In genomic region chr12:6723607-6724408, GRCh38 we compare ENCODE assay signal across 1 cellular context.
TF ChIP-seq lines count a peak whose summit lies in the region.

A gene with protein sequence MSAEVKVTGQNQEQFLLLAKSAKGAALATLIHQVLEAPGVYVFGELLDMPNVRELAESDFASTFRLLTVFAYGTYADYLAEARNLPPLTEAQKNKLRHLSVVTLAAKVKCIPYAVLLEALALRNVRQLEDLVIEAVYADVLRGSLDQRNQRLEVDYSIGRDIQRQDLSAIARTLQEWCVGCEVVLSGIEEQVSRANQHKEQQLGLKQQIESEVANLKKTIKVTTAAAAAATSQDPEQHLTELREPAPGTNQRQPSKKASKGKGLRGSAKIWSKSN (plus strand): TSS chr12:6724046. CDS start chr12:6724657, 611 bp downstream.

TF ChIP-seq in HepG2, 621 proteins besides CTCF, POLR2A, EP300 and RAD21 (continued from another document and continues in another):
- TF ChIP-seq, protein P1, sequence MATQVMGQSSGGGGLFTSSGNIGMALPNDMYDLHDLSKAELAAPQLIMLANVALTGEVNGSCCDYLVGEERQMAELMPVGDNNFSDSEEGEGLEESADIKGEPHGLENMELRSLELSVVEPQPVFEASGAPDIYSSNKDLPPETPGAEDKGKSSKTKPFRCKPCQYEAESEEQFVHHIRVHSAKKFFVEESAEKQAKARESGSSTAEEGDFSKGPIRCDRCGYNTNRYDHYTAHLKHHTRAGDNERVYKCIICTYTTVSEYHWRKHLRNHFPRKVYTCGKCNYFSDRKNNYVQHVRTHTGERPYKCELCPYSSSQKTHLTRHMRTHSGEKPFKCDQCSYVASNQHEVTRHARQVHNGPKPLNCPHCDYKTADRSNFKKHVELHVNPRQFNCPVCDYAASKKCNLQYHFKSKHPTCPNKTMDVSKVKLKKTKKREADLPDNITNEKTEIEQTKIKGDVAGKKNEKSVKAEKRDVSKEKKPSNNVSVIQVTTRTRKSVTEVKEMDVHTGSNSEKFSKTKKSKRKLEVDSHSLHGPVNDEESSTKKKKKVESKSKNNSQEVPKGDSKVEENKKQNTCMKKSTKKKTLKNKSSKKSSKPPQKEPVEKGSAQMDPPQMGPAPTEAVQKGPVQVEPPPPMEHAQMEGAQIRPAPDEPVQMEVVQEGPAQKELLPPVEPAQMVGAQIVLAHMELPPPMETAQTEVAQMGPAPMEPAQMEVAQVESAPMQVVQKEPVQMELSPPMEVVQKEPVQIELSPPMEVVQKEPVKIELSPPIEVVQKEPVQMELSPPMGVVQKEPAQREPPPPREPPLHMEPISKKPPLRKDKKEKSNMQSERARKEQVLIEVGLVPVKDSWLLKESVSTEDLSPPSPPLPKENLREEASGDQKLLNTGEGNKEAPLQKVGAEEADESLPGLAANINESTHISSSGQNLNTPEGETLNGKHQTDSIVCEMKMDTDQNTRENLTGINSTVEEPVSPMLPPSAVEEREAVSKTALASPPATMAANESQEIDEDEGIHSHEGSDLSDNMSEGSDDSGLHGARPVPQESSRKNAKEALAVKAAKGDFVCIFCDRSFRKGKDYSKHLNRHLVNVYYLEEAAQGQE (IDR thresholded peaks at IDR 0.05; ENCODE audit: borderline replicate concordance in 1 of 2, low read depth in 1 of 2, low read length in 2 of 2): 0 out of 4 replicates have a peak, but pooled peaks of 1 of the 2 experiments have one; percentile 21
- TF ChIP-seq RBFOX2 (IDR thresholded peaks at IDR 0.05; ENCODE audit: low read depth, low read length): peak; percentile 89
- TF ChIP-seq NCOA5 (CRISPR knock-in tag; IDR thresholded peaks at IDR 0.05): no peak
- peak; percentile 92; the same call in 1 of the 2 replicates for TF ChIP-seq ZFP41 (CRISPR knock-in tag; IDR thresholded peaks at IDR 0.05; ENCODE audit: borderline replicate concordance)
- TF ChIP-seq ZNF205 (CRISPR knock-in tag; IDR thresholded peaks at IDR 0.05): peak; percentile 89
- peak; percentile 82 for TF ChIP-seq ZNF710 (CRISPR knock-in tag; IDR thresholded peaks at IDR 0.05; ENCODE audit: borderline replicate concordance)
- no peak for TF ChIP-seq SKIL (CRISPR knock-in tag; IDR thresholded peaks at IDR 0.05; ENCODE audit: borderline replicate concordance)
- TF ChIP-seq JARID2 (CRISPR knock-in tag; IDR thresholded peaks at IDR 0.05; ENCODE audit: insufficient replicate concordance): no peak
- 0 out of 2 replicates have a peak, but pooled peaks have one; percentile 73 for TF ChIP-seq ZNF468 (CRISPR knock-in tag; IDR thresholded peaks at IDR 0.05)
- TF ChIP-seq HOXA5 (CRISPR knock-in tag; IDR thresholded peaks at IDR 0.05): peak; percentile 88; the same call in 1 of the 2 replicates
- no peak for TF ChIP-seq NONO (IDR thresholded peaks at IDR 0.05)
- peak; percentile 87 for TF ChIP-seq NONO (CRISPR knock-in tag; conservative IDR thresholded peaks at IDR 0.05)
- TF ChIP-seq ZNF747 (CRISPR knock-in tag; IDR thresholded peaks at IDR 0.05; ENCODE audit: borderline replicate concordance): peak; percentile 85; the same call in 1 of the 2 replicates
- peak; percentile 92 for TF ChIP-seq DRAP1 (CRISPR knock-in tag; IDR thresholded peaks at IDR 0.05)
- no peak for TF ChIP-seq MATR3 (CRISPR knock-in tag; IDR thresholded peaks at IDR 0.05)
- TF ChIP-seq ZNF234 (CRISPR knock-in tag; conservative IDR thresholded peaks at IDR 0.05): peak; percentile 81; the same call in 1 of the 2 replicates
- no peak; the same call in 1 of the 2 replicates for TF ChIP-seq TP53 (CRISPR knock-in tag; conservative IDR thresholded peaks at IDR 0.05)
- 0 out of 2 replicates have a peak, but pooled peaks have one; percentile 19 for TF ChIP-seq SIX1 (CRISPR knock-in tag; IDR thresholded peaks at IDR 0.05; ENCODE audit: borderline replicate concordance)
- TF ChIP-seq ZNF577 (CRISPR knock-in tag; IDR thresholded peaks at IDR 0.05; ENCODE audit: borderline replicate concordance, low read depth): no peak
- no peak for TF ChIP-seq ZNF850 (CRISPR knock-in tag; conservative IDR thresholded peaks at IDR 0.05)
- TF ChIP-seq SALL2 (CRISPR knock-in tag; IDR thresholded peaks at IDR 0.05): peak; percentile 95
- TF ChIP-seq ZFP90 (CRISPR knock-in tag; IDR thresholded peaks at IDR 0.05; ENCODE audit: borderline replicate concordance): peak; percentile 80; the same call in 1 of the 2 replicates
- no peak; the same call in 1 of the 2 replicates for TF ChIP-seq MEF2D (CRISPR knock-in tag; IDR thresholded peaks at IDR 0.05)
- TF ChIP-seq ZSCAN29 (CRISPR knock-in tag; conservative IDR thresholded peaks at IDR 0.05): no peak
- TF ChIP-seq ZNF629 (CRISPR knock-in tag; conservative IDR thresholded peaks at IDR 0.05): 0 out of 2 replicates have a peak, but pooled peaks have one; percentile 25
- TF ChIP-seq HCFC1 (IDR thresholded peaks at IDR 0.05; ENCODE audit: low read depth, low read length): peak; percentile 72
- no peak for TF ChIP-seq ZNF33A (CRISPR knock-in tag; IDR thresholded peaks at IDR 0.05; ENCODE audit: borderline replicate concordance)
- TF ChIP-seq, protein P2, sequence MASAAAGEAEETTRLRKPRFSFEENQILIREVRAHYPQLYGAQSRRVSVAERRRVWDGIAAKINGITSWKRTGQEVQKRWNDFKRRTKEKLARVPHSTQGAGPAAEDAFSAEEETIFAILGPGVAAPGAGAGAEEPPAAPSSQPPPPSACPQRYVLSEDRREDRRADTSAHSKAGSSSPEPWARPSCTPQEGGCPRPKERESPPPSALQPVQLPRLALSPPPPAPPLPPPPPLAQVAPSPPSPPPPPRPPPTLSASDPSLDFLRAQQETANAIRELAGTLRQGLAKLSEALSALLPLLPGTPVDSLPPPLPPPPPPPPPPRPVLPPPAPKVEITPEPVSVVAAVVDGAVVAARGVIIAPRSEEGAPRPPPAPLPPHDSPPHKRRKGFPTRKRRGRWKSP (CRISPR knock-in tag; IDR thresholded peaks at IDR 0.05): peak; percentile 91; the same call in 1 of the 2 replicates
- TF ChIP-seq, protein P3, sequence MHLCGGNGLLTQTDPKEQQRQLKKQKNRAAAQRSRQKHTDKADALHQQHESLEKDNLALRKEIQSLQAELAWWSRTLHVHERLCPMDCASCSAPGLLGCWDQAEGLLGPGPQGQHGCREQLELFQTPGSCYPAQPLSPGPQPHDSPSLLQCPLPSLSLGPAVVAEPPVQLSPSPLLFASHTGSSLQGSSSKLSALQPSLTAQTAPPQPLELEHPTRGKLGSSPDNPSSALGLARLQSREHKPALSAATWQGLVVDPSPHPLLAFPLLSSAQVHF (CRISPR knock-in tag; IDR thresholded peaks at IDR 0.05): no peak; the same call in 1 of the 2 replicates
- TF ChIP-seq NR3C1 (CRISPR knock-in tag; IDR thresholded peaks at IDR 0.05): no peak
- TF ChIP-seq ZNF460 (CRISPR knock-in tag; IDR thresholded peaks at IDR 0.05; ENCODE audit: borderline replicate concordance): no peak
- TF ChIP-seq FOXK1 (CRISPR knock-in tag; IDR thresholded peaks at IDR 0.05; ENCODE audit: borderline replicate concordance, low read depth): peak; percentile 84
- TF ChIP-seq SAP130 (CRISPR knock-in tag; IDR thresholded peaks at IDR 0.05; ENCODE audit: low read depth): peak; percentile 96
- TF ChIP-seq, protein P4, sequence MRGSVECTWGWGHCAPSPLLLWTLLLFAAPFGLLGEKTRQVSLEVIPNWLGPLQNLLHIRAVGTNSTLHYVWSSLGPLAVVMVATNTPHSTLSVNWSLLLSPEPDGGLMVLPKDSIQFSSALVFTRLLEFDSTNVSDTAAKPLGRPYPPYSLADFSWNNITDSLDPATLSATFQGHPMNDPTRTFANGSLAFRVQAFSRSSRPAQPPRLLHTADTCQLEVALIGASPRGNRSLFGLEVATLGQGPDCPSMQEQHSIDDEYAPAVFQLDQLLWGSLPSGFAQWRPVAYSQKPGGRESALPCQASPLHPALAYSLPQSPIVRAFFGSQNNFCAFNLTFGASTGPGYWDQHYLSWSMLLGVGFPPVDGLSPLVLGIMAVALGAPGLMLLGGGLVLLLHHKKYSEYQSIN (CRISPR knock-in tag; IDR thresholded peaks at IDR 0.05; ENCODE audit: borderline replicate concordance): no peak
- no peak for TF ChIP-seq NPAS2 (CRISPR knock-in tag; IDR thresholded peaks at IDR 0.05; ENCODE audit: borderline replicate concordance)
- peak; percentile 94 for TF ChIP-seq GATAD1 (CRISPR knock-in tag; IDR thresholded peaks at IDR 0.05)
- TF ChIP-seq ATRX (CRISPR knock-in tag; IDR thresholded peaks at IDR 0.05; ENCODE audit: borderline replicate concordance): no peak
- TF ChIP-seq KLF6 (CRISPR knock-in tag; IDR thresholded peaks at IDR 0.05): peak; percentile 88
- TF ChIP-seq TAF15 (IDR thresholded peaks at IDR 0.05; ENCODE audit: low read depth, low read length, poor library complexity, severe bottlenecking): no peak
- TF ChIP-seq, protein P5, sequence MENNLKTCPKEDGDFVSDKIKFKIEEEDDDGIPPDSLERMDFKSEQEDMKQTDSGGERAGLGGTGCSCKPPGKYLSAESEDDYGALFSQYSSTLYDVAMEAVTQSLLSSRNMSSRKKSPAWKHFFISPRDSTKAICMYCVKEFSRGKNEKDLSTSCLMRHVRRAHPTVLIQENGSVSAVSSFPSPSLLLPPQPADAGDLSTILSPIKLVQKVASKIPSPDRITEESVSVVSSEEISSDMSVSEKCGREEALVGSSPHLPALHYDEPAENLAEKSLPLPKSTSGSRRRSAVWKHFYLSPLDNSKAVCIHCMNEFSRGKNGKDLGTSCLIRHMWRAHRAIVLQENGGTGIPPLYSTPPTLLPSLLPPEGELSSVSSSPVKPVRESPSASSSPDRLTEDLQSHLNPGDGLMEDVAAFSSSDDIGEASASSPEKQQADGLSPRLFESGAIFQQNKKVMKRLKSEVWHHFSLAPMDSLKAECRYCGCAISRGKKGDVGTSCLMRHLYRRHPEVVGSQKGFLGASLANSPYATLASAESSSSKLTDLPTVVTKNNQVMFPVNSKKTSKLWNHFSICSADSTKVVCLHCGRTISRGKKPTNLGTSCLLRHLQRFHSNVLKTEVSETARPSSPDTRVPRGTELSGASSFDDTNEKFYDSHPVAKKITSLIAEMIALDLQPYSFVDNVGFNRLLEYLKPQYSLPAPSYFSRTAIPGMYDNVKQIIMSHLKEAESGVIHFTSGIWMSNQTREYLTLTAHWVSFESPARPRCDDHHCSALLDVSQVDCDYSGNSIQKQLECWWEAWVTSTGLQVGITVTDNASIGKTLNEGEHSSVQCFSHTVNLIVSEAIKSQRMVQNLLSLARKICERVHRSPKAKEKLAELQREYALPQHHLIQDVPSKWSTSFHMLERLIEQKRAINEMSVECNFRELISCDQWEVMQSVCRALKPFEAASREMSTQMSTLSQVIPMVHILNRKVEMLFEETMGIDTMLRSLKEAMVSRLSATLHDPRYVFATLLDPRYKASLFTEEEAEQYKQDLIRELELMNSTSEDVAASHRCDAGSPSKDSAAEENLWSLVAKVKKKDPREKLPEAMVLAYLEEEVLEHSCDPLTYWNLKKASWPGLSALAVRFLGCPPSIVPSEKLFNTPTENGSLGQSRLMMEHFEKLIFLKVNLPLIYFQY (CRISPR knock-in tag; IDR thresholded peaks at IDR 0.05; ENCODE audit: borderline replicate concordance): peak; percentile 57; the same call in 1 of the 2 replicates
- peak; percentile 93 for TF ChIP-seq NR2C2 (CRISPR knock-in tag; IDR thresholded peaks at IDR 0.05; ENCODE audit: borderline replicate concordance)
- TF ChIP-seq, protein P6, sequence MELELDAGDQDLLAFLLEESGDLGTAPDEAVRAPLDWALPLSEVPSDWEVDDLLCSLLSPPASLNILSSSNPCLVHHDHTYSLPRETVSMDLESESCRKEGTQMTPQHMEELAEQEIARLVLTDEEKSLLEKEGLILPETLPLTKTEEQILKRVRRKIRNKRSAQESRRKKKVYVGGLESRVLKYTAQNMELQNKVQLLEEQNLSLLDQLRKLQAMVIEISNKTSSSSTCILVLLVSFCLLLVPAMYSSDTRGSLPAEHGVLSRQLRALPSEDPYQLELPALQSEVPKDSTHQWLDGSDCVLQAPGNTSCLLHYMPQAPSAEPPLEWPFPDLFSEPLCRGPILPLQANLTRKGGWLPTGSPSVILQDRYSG (CRISPR knock-in tag; IDR thresholded peaks at IDR 0.05): no peak; the same call in 1 of the 2 replicates
- TF ChIP-seq ERF (CRISPR knock-in tag; IDR thresholded peaks at IDR 0.05): peak; percentile 50
- 0 out of 2 replicates have a peak, but pooled peaks have one; percentile 61 for TF ChIP-seq HNRNPL (IDR thresholded peaks at IDR 0.05; ENCODE audit: low read depth, low read length)
- TF ChIP-seq ZNF839 (CRISPR knock-in tag; IDR thresholded peaks at IDR 0.05; ENCODE audit: borderline replicate concordance): peak; percentile 74; the same call in 1 of the 2 replicates
- peak; percentile 60; the same call in 1 of the 2 replicates for TF ChIP-seq ATF5 (CRISPR knock-in tag; IDR thresholded peaks at IDR 0.05; ENCODE audit: low read depth)
- no peak for TF ChIP-seq ZNF260 (CRISPR knock-in tag; IDR thresholded peaks at IDR 0.05; ENCODE audit: borderline replicate concordance, low read depth)
- TF ChIP-seq KMT2B (CRISPR knock-in tag; IDR thresholded peaks at IDR 0.05): peak; percentile 90
